17 cellular contexts compared by ENCODE assay signal in the genomic region with DNA sequence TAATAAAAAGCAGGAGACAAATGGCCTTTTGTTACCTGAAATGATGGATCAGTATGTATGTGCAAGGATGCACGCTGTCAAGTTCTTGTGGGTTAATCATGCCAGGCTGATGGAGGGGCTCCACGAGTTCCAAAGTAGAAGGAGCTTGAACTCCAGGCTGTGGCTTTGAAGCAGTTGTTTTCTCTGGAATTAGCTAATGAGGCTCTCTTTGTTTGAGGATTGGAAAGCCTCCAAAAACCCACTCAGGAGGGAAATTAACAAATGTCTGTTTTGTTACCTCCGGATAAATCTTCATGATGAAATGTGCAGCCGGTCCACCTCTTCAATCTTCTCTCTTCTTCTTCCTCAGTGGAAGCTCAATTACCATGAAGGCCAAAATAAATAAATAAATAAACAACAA.
DNase-seq lines count a peak whose midpoint lies in the region; ATAC-seq lines count a peak whose summit lies in the region.
"Had no signal": no experiment of that assay in that cellular context is flagged by ENCODE, and none has a peak within 500 bp of the region (broad histone marks: within the 10 kb centered on the region; RNA-seq: fewer than 3 reads in every experiment).

No MANE protein-coding gene starts in this region.

- DNase-seq in DMS153 treated with DMSO at 0.1 percent for 48 hours (lab: John Stamatoyannopoulos, UW; ENCODE audit: unreplicated experiment) (peak; percentile 71), NCI-H1436 treated with DMSO at 0.1 percent for 48 hours (lab: John Stamatoyannopoulos, UW) (peak; percentile 95), NCI-H345 (lab: John Stamatoyannopoulos, UW) (peak; percentile 91), cerebellum (ENCODE audit: low spot score) (peak; percentile 47), left cardiac atrium (no peak), HK-2 (ENCODE audit: unreplicated experiment) (no peak), GM19240 (ENCODE audit: insufficient read length, low spot score) (no peak), kidney glomerular epithelial cell (lab: John Stamatoyannopoulos, UW) (no peak)
- DNase-seq: activated CD4-positive, alpha-beta T cell treated with anti-CD3 and anti-CD28 coated beads, Interleukin-2, amount 50 U/mL, for 4 hours; activated naive CD4-positive, alpha-beta T cell treated with Interleukin-2 at 50 U/mL for 16 hours; CD8-positive, alpha-beta T cell; KBM-7; naive B cell; small intestine; stimulated activated CD4-positive, alpha-beta T cell treated with anti-CD3 and anti-CD28 coated beads, Interleukin-4, amount 100 ng/mL, for 1 hour; uterus had no signal

- no peak for ATAC-seq in left cardiac atrium
- ATAC-seq: CD8-positive, alpha-beta T cell; HCT116 had no signal

- intact Hi-C loops in left cardiac atrium (cut with DNase I): no loop called here

Comparison
In these comparisons a context has a peak if more than half of its experiments do, and no peak if none do; other contexts are left out.
1. DNase-seq: peak in DMS153 treated with DMSO at 0.1 percent for 48 hours (single experiment), NCI-H1436 treated with DMSO at 0.1 percent for 48 hours (single experiment), NCI-H345 (single experiment) and cerebellum (single experiment); none in left cardiac atrium (single experiment), HK-2 (single experiment), GM19240 (single experiment) and kidney glomerular epithelial cell (single experiment).